Comparison of ENCODE assay signal across 8 cellular contexts in the genomic region with DNA sequence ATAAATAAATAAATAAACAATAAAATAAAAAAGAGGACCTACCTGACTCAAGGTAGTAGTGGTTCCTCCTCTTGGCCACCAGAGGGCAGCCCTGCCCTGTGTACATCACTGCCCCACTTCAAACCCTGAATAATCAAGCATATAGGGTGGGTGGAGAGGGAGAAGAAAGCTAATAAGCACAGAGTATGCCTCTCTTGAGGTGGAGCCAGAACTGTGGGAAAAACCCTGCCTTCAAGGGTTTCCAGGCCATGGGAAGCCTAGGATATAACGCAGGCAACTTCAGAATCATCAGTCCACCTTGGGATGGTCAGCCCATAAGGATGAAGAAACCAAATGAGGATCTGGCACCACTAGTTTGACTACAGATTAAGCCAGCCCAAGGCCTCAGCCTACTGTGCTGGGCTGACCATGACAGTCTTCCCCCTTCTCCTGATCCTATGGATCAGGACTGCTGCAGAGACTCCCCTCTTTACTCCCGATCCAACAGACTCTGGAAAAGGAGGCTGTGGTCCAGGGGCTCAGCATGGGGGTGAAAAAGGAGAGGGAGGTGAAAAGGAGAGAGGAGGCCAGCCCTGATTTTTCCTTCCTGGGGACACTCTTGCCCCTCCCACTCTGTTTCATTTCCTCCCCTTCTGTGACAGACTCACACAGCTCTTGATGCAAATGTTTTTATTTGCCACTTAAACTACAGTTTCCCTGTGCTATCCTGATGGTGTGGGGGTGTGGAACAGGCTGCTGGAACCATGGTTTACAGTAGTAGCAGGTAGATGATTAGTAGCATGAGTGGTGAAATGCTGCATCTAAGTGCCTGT. TPM values are rescaled to one million over a fixed set of nuclear protein-coding genes. Genes with fewer than 3 reads are reported as not detected.
DNase-seq lines count a peak whose midpoint lies in the region; ATAC-seq and TF ChIP-seq lines count a peak whose summit lies in the region.

No MANE protein-coding gene starts in this region.

- H3K36me3 ChIP-seq in WERI-Rb-1: peaks cover 45% of the 10 kb centered on the region
- peaks cover 10 to 50% (median 32%) of the 10 kb centered on the region in 4 donors for H3K36me3 ChIP-seq in liver (ENCODE audit: control insufficient read depth in 4 of 4, insufficient read depth in 3 of 4, low read depth in 1 of 4, low read length in 3 of 4)
- peaks cover 49 to 77% (median 73%) of the 10 kb centered on the region in 4 donors for H3K36me3 ChIP-seq in stomach

- H3K9me3 ChIP-seq in WERI-Rb-1 (ENCODE audit: severe bottlenecking) (no peaks in the 10 kb centered on the region), liver (ENCODE audit: control insufficient read depth in 4 of 4, low read length in 3 of 4) (no peaks in the 10 kb centered on the region), stomach (no peaks in the 10 kb centered on the region)

- TF ChIP-seq EP300 in stomach (IDR thresholded peaks at IDR 0.05): no peak

- peak; percentile 61 for ATAC-seq in GM21825 (IDR thresholded peaks at IDR 0.05; ENCODE audit: unreplicated experiment)

- TF ChIP-seq CTCF in NB4 (IDR thresholded peaks at IDR 0.05; ENCODE audit: low read depth, low read length): peak; percentile 88
- peak; percentile 76 for TF ChIP-seq CTCF in WERI-Rb-1 (IDR thresholded peaks at IDR 0.05; ENCODE audit: low read depth, low read length)
- peak; percentile 81 for TF ChIP-seq CTCF in liver (IDR thresholded peaks at IDR 0.05; ENCODE audit: low read depth, low read length, missing input control)
- TF ChIP-seq CTCF in stomach (IDR thresholded peaks at IDR 0.05): peak in 5 of 7 experiments; percentile 80 to 90 (median 84)

- WGBS in liver: 95% methylated on average over 2 of the region's 2 CpGs
- 84 to 97% (median 93%) methylated on average over 2 of the region's 2 CpGs for WGBS in stomach, 5 donors

- H3K27ac ChIP-seq in WERI-Rb-1 (no peak overlapping the region), liver (ENCODE audit: low read depth in 1 of 2, low read length in 2 of 2) (no peak overlapping the region), stomach (peak overlapping the region in 2 of 5 donors; percentile 18 to 26)

- H3K27me3 ChIP-seq in WERI-Rb-1 (ENCODE audit: insufficient read depth, low read depth, severe bottlenecking): no peaks in the 10 kb centered on the region
- no peaks in the 10 kb centered on the region for H3K27me3 ChIP-seq in liver (ENCODE audit: control insufficient read depth in 4 of 4, insufficient read depth in 4 of 4, low read length in 3 of 4)
- no peaks in the 10 kb centered on the region for H3K27me3 ChIP-seq in stomach

- intact Hi-C loops in stomach (cut with DNase I; ENCODE audit: low total_unique reads): loop anchor here (5.0 kb wide), 1 partner anchor 55 kb away; no protein-coding TSS in a partner anchor

- no peak for TF ChIP-seq POLR2A in NB4 (IDR thresholded peaks at IDR 0.05; ENCODE audit: extremely low read depth, insufficient read length)
- TF ChIP-seq POLR2A in stomach (IDR thresholded peaks at IDR 0.05): no peak

- peaks cover 0 to 5% (median 2%) of the 10 kb centered on the region in 4 donors for H3K4me1 ChIP-seq in liver (ENCODE audit: control insufficient read depth in 4 of 4, insufficient read depth in 4 of 4, low read length in 3 of 4)
- peaks cover under 1 to 30% (median 11%) of the 10 kb centered on the region in 4 donors for H3K4me1 ChIP-seq in stomach

- peak; percentile 37 for DNase-seq in ELF-1 (ENCODE audit: low read depth, low spot score)
- DNase-seq in NB4 (ENCODE audit: low read depth): peak; percentile 74
- peak; percentile 23 for DNase-seq in WERI-Rb-1
- DNase-seq in cerebellar cortex (ENCODE audit: low spot score): peak; percentile 83
- peak; percentile 41 for DNase-seq in stomach
- no peak for DNase-seq in foreskin melanocyte

- no peak overlapping the region for H3K4me3 ChIP-seq in NB4 (ENCODE audit: low read depth, low read length)
- no peak overlapping the region for H3K4me3 ChIP-seq in WERI-Rb-1 (ENCODE audit: low read depth, low read length)
- H3K4me3 ChIP-seq in liver (ENCODE audit: low read depth in 1 of 3, low read length in 3 of 3): no peak overlapping the region
- no peak overlapping the region for H3K4me3 ChIP-seq in stomach

- peak; percentile 91 to 94 for TF ChIP-seq RAD21 in liver (IDR thresholded peaks at IDR 0.05)

- no peak overlapping the region for H3K9ac ChIP-seq in liver (ENCODE audit: low read depth in 1 of 2, low read length in 2 of 2)

TF ChIP-seq in liver, 16 proteins besides CTCF, POLR2A, EP300 and RAD21:
- TF ChIP-seq SP1 (IDR thresholded peaks at IDR 0.05) (no peak), EGR1 (IDR thresholded peaks at IDR 0.05; ENCODE audit: low read depth in 2 of 2) (no peak), JUND (IDR thresholded peaks at IDR 0.05) (no peak), HNF4G (IDR thresholded peaks at IDR 0.05) (no peak), FOXA2 (IDR thresholded peaks at IDR 0.05) (no peak), YY1 (IDR thresholded peaks at IDR 0.05) (no peak), TAF1 (conservative IDR thresholded peaks at IDR 0.05) (no peak), HNF4A (conservative IDR thresholded peaks at IDR 0.05) (no peak), NR2F2 (IDR thresholded peaks at IDR 0.05) (no peak)
- TF ChIP-seq, protein P1, sequence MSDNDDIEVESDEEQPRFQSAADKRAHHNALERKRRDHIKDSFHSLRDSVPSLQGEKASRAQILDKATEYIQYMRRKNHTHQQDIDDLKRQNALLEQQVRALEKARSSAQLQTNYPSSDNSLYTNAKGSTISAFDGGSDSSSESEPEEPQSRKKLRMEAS (IDR thresholded peaks at IDR 0.05): no peak

RNA-seq across cellular contexts. Expression of a gene that starts 10.1 kb away (rescaled TPM):
- total RNA-seq in liver: 1 to 10 TPM; 6.6 to 7.8 TPM
- polyA plus RNA-seq in liver: 10 to 100 TPM; 16.0 to 22.1 TPM
- total RNA-seq in stomach: 10 to 100 TPM in 4 of 5 donors, 1 to 10 TPM in 1; 2.3 to 24.6 (median 12.1) TPM
- 10 to 100 TPM; 16.7 to 38.2 (median 23.5) TPM for polyA plus RNA-seq in stomach

RNA-seq across cellular contexts. Expression of a gene that starts 36.5 kb away (rescaled TPM):
- total RNA-seq in liver: 10 to 100 TPM; 12.1 to 17.6 TPM
- polyA plus RNA-seq in liver: 10 to 100 TPM in 1 of 2 donors, 1 to 10 TPM in 1; 4.4 to 10.2 TPM
- total RNA-seq in stomach: 10 to 100 TPM in 4 of 5 donors, 1 to 10 TPM in 1; 9.1 to 13.6 (median 10.5) TPM
- polyA plus RNA-seq in stomach: 1 to 10 TPM; 4.2 to 8.8 (median 7.8) TPM

RNA-seq across cellular contexts. Expression of a gene that starts 36.6 kb away (rescaled TPM):
- total RNA-seq in liver: 1 to 10 TPM; 2.3 to 3.3 TPM
- polyA plus RNA-seq in liver: 1 to 10 TPM in 1 of 2 donors, under 1 TPM in 1; 0.72 to 3.3 TPM
- 10 to 100 TPM in 3 of 5 donors, 1 to 10 TPM in 2; 8.8 to 21.0 (median 12.7) TPM for total RNA-seq in stomach
- 10 to 100 TPM in 1 of 3 donors, 1 to 10 TPM in 2; 5.7 to 13.6 (median 8.4) TPM for polyA plus RNA-seq in stomach

RNA-seq across cellular contexts. Expression of a gene that starts 43.7 kb away (rescaled TPM):
- 1 to 10 TPM in 1 of 2 donors, under 1 TPM in 1; 0.42 to 2.5 TPM for total RNA-seq in liver
- polyA plus RNA-seq in liver: 1 to 10 TPM; 1.7 to 3.1 TPM
- total RNA-seq in stomach: 10 to 100 TPM in 1 of 5 donors, 1 to 10 TPM in 1, not detected in 3; 5.5 to 19.8 TPM
- polyA plus RNA-seq in stomach: 10 to 100 TPM in 1 of 3 donors, 1 to 10 TPM in 2; 4.3 to 12.4 (median 6.8) TPM

RNA-seq across cellular contexts. Expression of a gene that starts 60.0 kb away (rescaled TPM):
- total RNA-seq in liver: 10 to 100 TPM; 14.6 to 25.9 TPM
- polyA plus RNA-seq in liver: 10 to 100 TPM; 10.2 to 11.6 TPM
- total RNA-seq in stomach: 10 to 100 TPM in 4 of 5 donors, 1 to 10 TPM in 1; 6.7 to 77.1 (median 25.2) TPM
- 10 to 100 TPM in 1 of 3 donors, 1 to 10 TPM in 2; 4.3 to 16.3 (median 7.6) TPM for polyA plus RNA-seq in stomach
